Comparison of ENCODE assay signal across 16 cellular contexts in the genomic region with DNA sequence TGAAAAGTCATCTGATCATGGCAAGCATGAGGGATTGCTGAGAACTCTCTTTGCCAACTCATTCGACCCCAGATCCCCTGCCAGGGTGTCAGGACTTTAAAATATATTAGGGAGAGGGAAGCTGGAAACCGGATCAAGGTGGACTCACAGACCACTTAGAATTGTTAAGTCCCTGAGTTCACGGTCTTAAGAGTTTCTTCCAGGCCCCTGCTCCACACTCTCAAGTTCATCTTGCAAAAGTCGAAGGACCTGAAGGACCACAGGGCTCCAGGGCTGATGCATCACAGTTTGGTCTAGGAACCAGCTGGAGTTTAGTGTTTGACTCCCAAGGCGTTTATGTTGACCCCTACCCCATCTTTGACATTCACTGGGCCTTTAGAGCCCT. TPM values are rescaled to one million over a fixed set of nuclear protein-coding genes. Genes with fewer than 3 reads are reported as not detected.
DNase-seq lines count a peak whose midpoint lies in the region; ATAC-seq and TF ChIP-seq lines count a peak whose summit lies in the region.
"Had no signal": no experiment of that assay in that cellular context is flagged by ENCODE, and none has a peak within 500 bp of the region (broad histone marks: within the 10 kb centered on the region; RNA-seq: fewer than 3 reads in every experiment).

No MANE protein-coding gene starts in this region.

- H3K27me3 ChIP-seq in Caco-2 (replicated peaks; ENCODE audit: control insufficient read depth, insufficient read depth, low read length) = no peaks in the 10 kb centered on the region

- TF ChIP-seq CTCF in Caco-2 (IDR thresholded peaks at IDR 0.05; ENCODE audit: insufficient read depth in 1 of 2, low read depth in 1 of 2, low read length in 1 of 2, severe bottlenecking in 1 of 2, unreplicated experiment in 1 of 2) (no peak), fibroblast of the aortic adventitia (IDR thresholded peaks at IDR 0.05; ENCODE audit: insufficient read depth, low read length) (no peak), progenitor cell of endocrine pancreas (IDR thresholded peaks at IDR 0.05; ENCODE audit: unreplicated experiment) (no peak)

- H3K27ac Mint-ChIP-seq in Caco-2 (ENCODE audit: unreplicated experiment) = peak overlapping the region; percentile 83
- peak overlapping the region; percentile 87 for H3K27ac Mint-ChIP-seq in progenitor cell of endocrine pancreas
- H3K27ac Mint-ChIP-seq: activated T-cell treated with anti-CD3 and anti-CD28 coated beads, Interleukin-2, amount 50 U/mL, for 72 hours; B cell had no signal

- no peak for ATAC-seq in GM21737 (IDR thresholded peaks at IDR 0.05; ENCODE audit: unreplicated experiment)
- ATAC-seq: activated T-cell treated with anti-CD3 and anti-CD28 coated beads, Interleukin-2, amount 50 U/mL, for 72 hours had no signal

- H3K36me3 Mint-ChIP-seq in Caco-2 (ENCODE audit: insufficient read depth, unreplicated experiment) (no peaks in the 10 kb centered on the region), progenitor cell of endocrine pancreas (ENCODE audit: insufficient read depth) (no peaks in the 10 kb centered on the region)

- H3K4me1 Mint-ChIP-seq in Caco-2 (ENCODE audit: low read depth, unreplicated experiment) = peaks cover 17% of the 10 kb centered on the region
- H3K4me1 Mint-ChIP-seq in progenitor cell of endocrine pancreas (ENCODE audit: low read depth) = peaks cover 22% of the 10 kb centered on the region
- H3K4me1 Mint-ChIP-seq: B cell had no signal

- H3K4me3 Mint-ChIP-seq in Caco-2 (ENCODE audit: unreplicated experiment) (peak overlapping the region; percentile 78), progenitor cell of endocrine pancreas (ENCODE audit: low read depth) (peak overlapping the region; percentile 82)
- H3K4me3 Mint-ChIP-seq: activated T-cell treated with anti-CD3 and anti-CD28 coated beads, Interleukin-2, amount 50 U/mL, for 72 hours; B cell had no signal

- no peaks in the 10 kb centered on the region for H3K36me3 ChIP-seq in Caco-2 (ENCODE audit: control insufficient read depth, insufficient read depth, low read length)

- H3K9me3 ChIP-seq in Caco-2 = no peaks in the 10 kb centered on the region

- no peaks in the 10 kb centered on the region for H3K27me3 Mint-ChIP-seq in Caco-2 (ENCODE audit: insufficient read depth, unreplicated experiment)
- H3K27me3 Mint-ChIP-seq in progenitor cell of endocrine pancreas = no peaks in the 10 kb centered on the region
- H3K27me3 Mint-ChIP-seq: B cell had no signal

- DNase-seq in Caco-2 (no peak), UCSD-AML1 (lab: John Stamatoyannopoulos, UW; ENCODE audit: unreplicated experiment) (peak; percentile 23), fibroblast of the aortic adventitia (ENCODE audit: low read depth) (no peak), progenitor cell of endocrine pancreas (ENCODE audit: low spot score, unreplicated experiment) (no peak), SIG-M5 (lab: John Stamatoyannopoulos, UW) (no peak), NK-92 (lab: John Stamatoyannopoulos, UW; ENCODE audit: unreplicated experiment) (no peak), NCI-H146 treated with DMSO at 0.1 percent for 48 hours (lab: John Stamatoyannopoulos, UW; ENCODE audit: unreplicated experiment) (no peak)
- DNase-seq: activated CD4-positive, CD25-positive, alpha-beta regulatory T cell; activated T-cell treated with anti-CD3 and anti-CD28 coated beads, Interleukin-2, amount 50 U/mL, for 72 hours; amniotic stem cell; Karpas-422; NCI-H2029; NCI-H774 had no signal

- intact Hi-C loops in Caco-2 (cut with micrococcal nuclease; ENCODE audit: unreplicated experiment) = loop anchor here (1.0 kb wide), 1 partner anchor 14 kb away; no protein-coding TSS in a partner anchor

- H3K4me3 ChIP-seq in Caco-2 (ENCODE audit: low read depth, low read length) = peak overlapping the region; percentile 39
- peak overlapping the region; percentile 68 for H3K4me3 ChIP-seq in fibroblast of the aortic adventitia (ENCODE audit: low read depth, low read length)

- no TSS peak for BruUV-seq in Caco-2 (replicated peaks; lab: Mats Ljungman, UMichigan)

- H3K9me3 Mint-ChIP-seq in Caco-2 (ENCODE audit: unreplicated experiment) (no peaks in the 10 kb centered on the region), progenitor cell of endocrine pancreas (ENCODE audit: low read depth) (no peaks in the 10 kb centered on the region)
- H3K9me3 Mint-ChIP-seq: activated T-cell treated with anti-CD3 and anti-CD28 coated beads, Interleukin-2, amount 50 U/mL, for 72 hours had no signal

- H3K4me1 ChIP-seq in Caco-2 = peaks cover 8% of the 10 kb centered on the region

- CTCF ChIA-PET in Caco-2 (lab: Charles Lee) = interaction anchor here (0.9 to 1.0 kb wide), 2 partner anchors 15 to 32 kb away, joined by 3 to 5 read pairs; no protein-coding TSS in a partner anchor

- POLR2A ChIA-PET in Caco-2 (lab: Charles Lee) = no interaction called here

RNA-seq across cellular contexts. Expression of a gene that starts 0.5 kb away (rescaled TPM):
- 0.20 and 0.35 TPM in 2 replicates for total RNA-seq in Caco-2 (2022)
- total RNA-seq in fibroblast of the aortic adventitia (ENCODE audit: low replicate concordance) = 7.7 and 8.5 TPM in 2 replicates
- total RNA-seq in progenitor cell of endocrine pancreas = 3.3 and 4.0 TPM in 2 replicates
- total RNA-seq: activated T-cell treated with anti-CD3 and anti-CD28 coated beads, Interleukin-2, amount 50 U/mL, for 72 hours; B cell had no signal

RNA-seq across cellular contexts. Expression of a gene that starts 37.4 kb away (rescaled TPM):
- 0.58 TPM in 1 of 2 replicates, not detected in the other for total RNA-seq in Caco-2 (2022)
- total RNA-seq in fibroblast of the aortic adventitia (ENCODE audit: low replicate concordance) = 0.09 TPM in 1 of 2 replicates, not detected in the other
- 3.6 and 5.7 TPM in 2 replicates for total RNA-seq in progenitor cell of endocrine pancreas
- total RNA-seq: activated T-cell treated with anti-CD3 and anti-CD28 coated beads, Interleukin-2, amount 50 U/mL, for 72 hours; B cell; Daoy had no signal
